ENCODE assay signal across 19 cellular contexts in genomic region chr1:15570861-15571260, GRCh38. TPM values are rescaled to one million over a fixed set of nuclear protein-coding genes. Genes with fewer than 3 reads are reported as not detected.
DNase-seq lines count a peak whose midpoint lies in the region; ATAC-seq and TF ChIP-seq lines count a peak whose summit lies in the region.
"Had no signal": no experiment of that assay in that cellular context is flagged by ENCODE, and none has a peak within 500 bp of the region (broad histone marks: within the 10 kb centered on the region; RNA-seq: fewer than 3 reads in every experiment).

No MANE protein-coding gene starts in this region.

- POLR2A ChIA-PET in naive thymus-derived CD8-positive, alpha-beta T cell (lab: Charles Lee): interaction anchor here (0.7 to 1.0 kb wide), 3 partner anchors 8 to 56 kb away, joined by 3 to 4 read pairs (median 3); no protein-coding TSS in a partner anchor

- no peaks in the 10 kb centered on the region for H4K20me1 ChIP-seq in BLaER1
- no peaks in the 10 kb centered on the region for H4K20me1 ChIP-seq in SU-DHL-6 (ENCODE audit: low read depth, low read length)

- peak overlapping the region; percentile 72 to 91 (median 85) for H3K27ac Mint-ChIP-seq in IgD-negative memory B cell
- peak overlapping the region in 8 of 10 donors; percentile 21 to 84 (median 60) for H3K27ac Mint-ChIP-seq in naive thymus-derived CD8-positive, alpha-beta T cell
- H3K27ac Mint-ChIP-seq in Calu3 (ENCODE audit: unreplicated experiment): no peak overlapping the region

- no peaks in the 10 kb centered on the region for H3K79me2 ChIP-seq in SU-DHL-6 (ENCODE audit: insufficient read depth, low read length)

- intact Hi-C loops in Calu3 (cut with micrococcal nuclease; ENCODE audit: unreplicated experiment): no loop called here
- intact Hi-C loops in lower lobe of right lung (cut with DNase I): no loop called here

- ATAC-seq in naive thymus-derived CD8-positive, alpha-beta T cell: no peak
- ATAC-seq in lower lobe of right lung (no peak), GM21619 (IDR thresholded peaks at IDR 0.05; ENCODE audit: unreplicated experiment) (no peak)

- H3K36me3 Mint-ChIP-seq in IgD-negative memory B cell (peaks cover 18% of the 10 kb centered on the region), Calu3 (ENCODE audit: insufficient read depth, unreplicated experiment) (peaks cover 6% of the 10 kb centered on the region)
- H3K36me3 Mint-ChIP-seq in naive thymus-derived CD8-positive, alpha-beta T cell: peaks cover 0 to 79% (median 25%) of the 10 kb centered on the region in 3 donors

- BruUV-seq in Calu3 (replicated peaks; lab: Mats Ljungman, UMichigan): no TSS peak

- no peaks in the 10 kb centered on the region for H3K9me2 ChIP-seq in SU-DHL-6 (replicated peaks; ENCODE audit: insufficient read depth, low read length)
- H3K9me2 ChIP-seq: SK-N-SH had no signal

- H3K36me3 ChIP-seq in BLaER1 (peaks cover 48% of the 10 kb centered on the region), SU-DHL-6 (ENCODE audit: low read length) (0 out of 2 replicates have a peak, but pooled peaks cover 2% of the 10 kb centered on the region), lower lobe of right lung (peaks cover 48% of the 10 kb centered on the region)

- H2AFZ ChIP-seq in SU-DHL-6 (ENCODE audit: low read depth, low read length, severe bottlenecking): no peak overlapping the region

- H3K4me2 ChIP-seq in BLaER1 (peak overlapping the region; percentile 68), SU-DHL-6 (ENCODE audit: low read depth, low read length, poor library complexity, severe bottlenecking) (no peak overlapping the region)
- H3K4me2 ChIP-seq: SK-N-SH had no signal

- H3F3A ChIP-seq in SU-DHL-6 (ENCODE audit: insufficient read depth): peaks cover 22% of the 10 kb centered on the region

- peaks cover 15 to 28% (median 25%) of the 10 kb centered on the region in 3 donors for H3K4me1 Mint-ChIP-seq in IgD-negative memory B cell
- H3K4me1 Mint-ChIP-seq in naive thymus-derived CD8-positive, alpha-beta T cell: peaks cover 0 to 16% (median 2%) of the 10 kb centered on the region in 4 donors
- no peaks in the 10 kb centered on the region for H3K4me1 Mint-ChIP-seq in Calu3 (ENCODE audit: low read depth, unreplicated experiment)

- H3K4me3 ChIP-seq in BLaER1 (no peak overlapping the region), SU-DHL-6 (ENCODE audit: insufficient read depth, low read length, poor library complexity, severe bottlenecking) (no peak overlapping the region), lower lobe of right lung (no peak overlapping the region)
- H3K4me3 ChIP-seq: HAP-1 had no signal

- H3K4me1 ChIP-seq in BLaER1 (peaks cover 35% of the 10 kb centered on the region), lower lobe of right lung (no peaks in the 10 kb centered on the region)
- H3K4me1 ChIP-seq: HAP-1 had no signal

- H3K27me3 Mint-ChIP-seq in IgD-negative memory B cell (no peaks in the 10 kb centered on the region), Calu3 (ENCODE audit: unreplicated experiment) (no peaks in the 10 kb centered on the region)
- no peaks in the 10 kb centered on the region for H3K27me3 Mint-ChIP-seq in naive thymus-derived CD8-positive, alpha-beta T cell
- H3K27me3 Mint-ChIP-seq: CD4-positive, CD25-positive, alpha-beta regulatory T cell had no signal

- H3K9me3 ChIP-seq in BLaER1 (no peaks in the 10 kb centered on the region), SU-DHL-6 (ENCODE audit: insufficient read depth, low read length) (no peaks in the 10 kb centered on the region), lower lobe of right lung (no peaks in the 10 kb centered on the region)
- H3K9me3 ChIP-seq: HAP-1, SK-N-SH had no signal

- TF ChIP-seq CTCF in SU-DHL-6 (IDR thresholded peaks at IDR 0.05; ENCODE audit: insufficient read depth, low read length, poor library complexity, severe bottlenecking) (no peak), Calu3 (IDR thresholded peaks at IDR 0.05; ENCODE audit: unreplicated experiment) (no peak), lower lobe of right lung (IDR thresholded peaks at IDR 0.05) (no peak)

- H3K4me3 Mint-ChIP-seq in IgD-negative memory B cell (peak overlapping the region in 3 of 4 donors; percentile 24 to 88 (median 75)), Calu3 (ENCODE audit: low read depth, unreplicated experiment) (no peak overlapping the region)
- H3K4me3 Mint-ChIP-seq in naive thymus-derived CD8-positive, alpha-beta T cell: no peak overlapping the region
- H3K4me3 Mint-ChIP-seq: CD4-positive, CD25-positive, alpha-beta regulatory T cell had no signal

- CTCF ChIA-PET in Calu3 (lab: Charles Lee): no interaction called here

- H3K27me3 ChIP-seq in BLaER1: no peaks in the 10 kb centered on the region
- H3K27me3 ChIP-seq in SU-DHL-6 (ENCODE audit: low read length): no peaks in the 10 kb centered on the region
- no peaks in the 10 kb centered on the region for H3K27me3 ChIP-seq in lower lobe of right lung (ENCODE audit: low read depth)

- no peak overlapping the region for H3K9ac ChIP-seq in BLaER1
- no peak overlapping the region for H3K9ac ChIP-seq in SU-DHL-6 (ENCODE audit: low read length)
- H3K9ac ChIP-seq: SK-N-SH had no signal

- DNase-seq in naive thymus-derived CD8-positive, alpha-beta T cell: no peak
- no peak for DNase-seq in Calu3
- DNase-seq in SIG-M5 (lab: John Stamatoyannopoulos, UW): no peak
- DNase-seq in lower lobe of right lung: no peak
- DNase-seq: CD4-positive, CD25-positive, alpha-beta regulatory T cell; DMS79 treated with DMSO at 0.1 percent for 48 hours; KBM-7; NCI-H1694 treated with DMSO at 0.1 percent for 48 hours; NCI-H2171; NCI-H510A; NCI-H774; Right ventricle myocardium superior; SK-N-SH had no signal

- H3K27ac ChIP-seq in BLaER1 (peak overlapping the region; percentile 66), SU-DHL-6 (ENCODE audit: low read depth, low read length) (peak overlapping the region; percentile 81), lower lobe of right lung (no peak overlapping the region)

- H3K9me3 Mint-ChIP-seq in IgD-negative memory B cell (no peaks in the 10 kb centered on the region), Calu3 (ENCODE audit: low read depth, unreplicated experiment) (no peaks in the 10 kb centered on the region)
- H3K9me3 Mint-ChIP-seq in naive thymus-derived CD8-positive, alpha-beta T cell: no peaks in the 10 kb centered on the region
- H3K9me3 Mint-ChIP-seq: CD4-positive, CD25-positive, alpha-beta regulatory T cell had no signal

RNA-seq across cellular contexts. Expression of gene AGMAT, which starts 14.0 kb away (rescaled TPM):
- polyA plus RNA-seq in IgD-negative memory B cell: 11.8 TPM
- 10 to 100 TPM; 11.0 to 11.3 TPM for total RNA-seq in naive thymus-derived CD8-positive, alpha-beta T cell
- polyA plus RNA-seq in naive thymus-derived CD8-positive, alpha-beta T cell: 10 to 100 TPM in 2 of 3 donors, 1 to 10 TPM in 1; 9.0 to 15.5 (median 14.4) TPM
- total RNA-seq in Calu3 (2022) (2.5 and 5.2 TPM in 2 replicates), lower lobe of right lung (not detected)
- total RNA-seq: HT1080 had no signal

RNA-seq across cellular contexts. Expression of gene DNAJC16, which starts 44.2 kb away (rescaled TPM):
- polyA plus RNA-seq in IgD-negative memory B cell: 9.9 TPM
- 10 to 100 TPM; 24.8 to 30.0 TPM for total RNA-seq in naive thymus-derived CD8-positive, alpha-beta T cell
- 1 to 10 TPM; 5.0 to 9.7 (median 7.1) TPM for polyA plus RNA-seq in naive thymus-derived CD8-positive, alpha-beta T cell
- total RNA-seq in Calu3 (2022) (18.2 and 20.6 TPM in 2 replicates), lower lobe of right lung (23.9 TPM)

RNA-seq across cellular contexts. Expression of gene DDI2, which starts 46.4 kb away (rescaled TPM):
- 6.5 TPM for polyA plus RNA-seq in IgD-negative memory B cell
- 10 to 100 TPM; 40.7 to 47.1 TPM for total RNA-seq in naive thymus-derived CD8-positive, alpha-beta T cell
- 1 to 10 TPM; 4.5 to 6.1 (median 5.0) TPM for polyA plus RNA-seq in naive thymus-derived CD8-positive, alpha-beta T cell
- total RNA-seq in Calu3 (2022): 27.0 and 30.1 TPM in 2 replicates
- total RNA-seq in lower lobe of right lung: 48.8 TPM

RNA-seq across cellular contexts. Expression of gene CASP9, which starts 46.8 kb away (rescaled TPM):
- 16.9 TPM for polyA plus RNA-seq in IgD-negative memory B cell
- total RNA-seq in naive thymus-derived CD8-positive, alpha-beta T cell: 10 to 100 TPM; 13.4 to 15.9 TPM
- polyA plus RNA-seq in naive thymus-derived CD8-positive, alpha-beta T cell: 1 to 10 TPM; 8.0 to 8.6 (median 8.4) TPM
- total RNA-seq in Calu3 (2022): 8.4 and 8.8 TPM in 2 replicates
- total RNA-seq in lower lobe of right lung: 16.4 TPM

Comparison
In these comparisons a context has a peak if more than half of its experiments do, and no peak if none do; other contexts are left out.
1. H3K4me3 Mint-ChIP-seq: peak in IgD-negative memory B cell (3 of 4); none in naive thymus-derived CD8-positive, alpha-beta T cell (0 of 10) and Calu3 (single experiment).